ENCODE assay signal across 8 cellular contexts in the genomic region with DNA sequence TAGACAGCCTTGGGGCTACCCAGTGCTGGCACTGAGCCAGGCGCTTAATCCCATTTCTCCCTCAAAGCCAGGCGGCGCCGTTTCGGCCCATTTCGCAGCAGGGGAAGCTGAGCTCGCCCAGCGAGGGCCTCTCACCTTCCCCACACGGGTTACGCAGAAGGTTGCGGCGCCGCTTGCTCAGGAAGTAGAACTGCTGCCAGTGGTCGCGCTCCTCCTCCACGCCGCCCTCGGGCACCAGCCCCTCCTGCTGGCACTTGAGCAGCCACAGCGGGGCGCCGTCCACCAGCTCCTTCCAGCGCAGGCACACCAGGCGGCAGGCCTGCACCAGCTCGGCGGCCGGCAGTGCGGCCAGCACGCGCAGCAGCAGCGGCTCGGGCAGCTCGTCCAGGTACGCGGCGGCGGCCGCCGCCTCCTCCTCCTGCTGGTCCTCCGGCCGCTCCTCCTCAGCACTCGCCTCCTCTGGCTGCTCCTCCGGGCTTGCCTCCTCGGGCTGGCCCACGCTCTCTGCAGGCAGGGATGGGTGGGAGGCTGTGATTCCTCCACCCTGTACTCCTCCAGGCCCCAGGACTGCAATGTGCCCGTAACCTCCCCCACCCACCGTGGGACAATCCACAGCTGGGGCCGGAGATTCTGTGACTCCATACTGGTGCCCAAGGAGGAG. TPM values are rescaled to one million over a fixed set of nuclear protein-coding genes. Genes with fewer than 3 reads are reported as not detected.
DNase-seq lines count a peak whose midpoint lies in the region; ATAC-seq and TF ChIP-seq lines count a peak whose summit lies in the region.

No MANE protein-coding gene starts in this region.

- H3K4me1 Mint-ChIP-seq in activated CD4-positive, alpha-beta T cell treated with anti-CD3 and anti-CD28 coated beads, Interleukin-2, amount 10 ng/mL, durations not matched to agents 7 days and 5 days = peaks cover 25% of the 10 kb centered on the region

- peak overlapping the region; percentile 78 to 81 for H3K27ac ChIP-seq in liver (ENCODE audit: low read depth in 1 of 2, low read length in 2 of 2)

- peak; percentile 82 to 87 for TF ChIP-seq RAD21 in liver (IDR thresholded peaks at IDR 0.05)

- peaks cover 14% of the 10 kb centered on the region for H3K27me3 Mint-ChIP-seq in activated CD4-positive, alpha-beta T cell treated with anti-CD3 and anti-CD28 coated beads, Interleukin-2, amount 10 ng/mL, durations not matched to agents 7 days and 5 days

- POLR2A ChIA-PET in activated CD4-positive, alpha-beta T cell treated with anti-CD3 and anti-CD28 coated beads, Interleukin-2, amount 10 ng/mL, durations not matched to agents 7 days and 5 days (lab: Charles Lee) = interaction anchor here (0.7 kb wide), 1 partner anchor 614 kb away, joined by 4 read pairs; no protein-coding TSS in a partner anchor

- no peaks in the 10 kb centered on the region for H3K36me3 Mint-ChIP-seq in activated CD4-positive, alpha-beta T cell treated with anti-CD3 and anti-CD28 coated beads, Interleukin-2, amount 10 ng/mL, durations not matched to agents 7 days and 5 days (ENCODE audit: low read depth)

- peak overlapping the region in 1 of 2 donors; percentile 45 for H3K9ac ChIP-seq in liver (ENCODE audit: low read depth in 1 of 2, low read length in 2 of 2)

- H3K9me3 Mint-ChIP-seq in activated CD4-positive, alpha-beta T cell treated with anti-CD3 and anti-CD28 coated beads, Interleukin-2, amount 10 ng/mL, durations not matched to agents 7 days and 5 days = no peaks in the 10 kb centered on the region

- H3K4me3 ChIP-seq in GM12865 (ENCODE audit: low read depth, low read length) (no peak overlapping the region), liver (ENCODE audit: low read depth in 1 of 3, low read length in 3 of 3) (peak overlapping the region in 2 of 3 donors; percentile 24 to 32)

- H3K4me3 Mint-ChIP-seq in activated CD4-positive, alpha-beta T cell treated with anti-CD3 and anti-CD28 coated beads, Interleukin-2, amount 10 ng/mL, durations not matched to agents 7 days and 5 days = peak overlapping the region; percentile 60

- peaks cover 7 to 39% (median 32%) of the 10 kb centered on the region in 4 donors for H3K4me1 ChIP-seq in liver (ENCODE audit: control insufficient read depth in 4 of 4, insufficient read depth in 4 of 4, low read length in 3 of 4)

- no peaks in the 10 kb centered on the region for H3K27me3 ChIP-seq in liver (ENCODE audit: control insufficient read depth in 4 of 4, insufficient read depth in 4 of 4, low read length in 3 of 4)

- peak; percentile 74 for TF ChIP-seq CTCF in GM12865 (IDR thresholded peaks at IDR 0.05; ENCODE audit: insufficient read depth, low read depth, low read length, missing control alignments)
- peak; percentile 85 for TF ChIP-seq CTCF in liver (IDR thresholded peaks at IDR 0.05; ENCODE audit: low read depth, low read length, missing input control)

- peak overlapping the region; percentile 13 for H3K27ac Mint-ChIP-seq in activated CD4-positive, alpha-beta T cell treated with anti-CD3 and anti-CD28 coated beads, Interleukin-2, amount 10 ng/mL, durations not matched to agents 7 days and 5 days

- no peaks in the 10 kb centered on the region for H3K9me3 ChIP-seq in liver (ENCODE audit: control insufficient read depth in 4 of 4, low read length in 3 of 4)

- CTCF ChIA-PET in activated CD4-positive, alpha-beta T cell treated with anti-CD3 and anti-CD28 coated beads, Interleukin-2, amount 10 ng/mL, durations not matched to agents 7 days and 5 days (lab: Charles Lee) = interaction anchor here (0.7 to 4.7 kb wide), 17 partner anchors 11 to 638 kb away, joined by 3 to 55 read pairs (median 4); a partner anchor contains a TSS

- no peaks in the 10 kb centered on the region for H3K36me3 ChIP-seq in liver (ENCODE audit: control insufficient read depth in 4 of 4, insufficient read depth in 3 of 4, low read depth in 1 of 4, low read length in 3 of 4)

- ATAC-seq in HG03196 (IDR thresholded peaks at IDR 0.05; ENCODE audit: unreplicated experiment) = no peak
- no peak for ATAC-seq in GM19455 (IDR thresholded peaks at IDR 0.05; ENCODE audit: unreplicated experiment)

- WGBS in liver = 6% methylated on average over 47 of the region's 47 CpGs

- peak; percentile 85 for DNase-seq in GM12865 (ENCODE audit: low read depth)
- peak; percentile 67 for DNase-seq in NCI-H460 (ENCODE audit: extremely low read depth, low read depth)
- DNase-seq in activated CD4-positive, alpha-beta T cell treated with anti-CD3 and anti-CD28 coated beads, Interleukin-2, amount 10 ng/mL, durations not matched to agents 7 days and 5 days = peak; percentile 87
- DNase-seq in dedifferentiated amniotic fluid mesenchymal stem cell (ENCODE audit: extremely low spot score) = peak; percentile 34
- peak; percentile 48 to 56 (median 54) for DNase-seq in stimulated activated CD4-positive, alpha-beta T cell treated with anti-CD3 and anti-CD28 coated beads, TNF-alpha, amount 100 ng/mL, for 4 hours (ENCODE audit: low read depth in 3 of 3)

TF ChIP-seq in liver, 16 proteins besides CTCF, POLR2A, EP300 and RAD21:
- TF ChIP-seq HNF4A (conservative IDR thresholded peaks at IDR 0.05) = peak in 1 of 2 donors; percentile 3
- TF ChIP-seq HNF4G (IDR thresholded peaks at IDR 0.05) = no peak

RNA-seq across cellular contexts. Expression of a gene that starts 3.8 kb away (rescaled TPM):
- 0.35 and 0.50 TPM in 2 replicates for total RNA-seq in NCI-H460 (2014; rRNA removed; shearing (Covaris generic))
- 0.51 and 2.9 TPM in 2 replicates for polyA plus RNA-seq in NCI-H460 (2014; cell fraction: nucleus; rRNA removed)
- total RNA-seq in activated CD4-positive, alpha-beta T cell treated with anti-CD3 and anti-CD28 coated beads, Interleukin-2, amount 10 ng/mL, durations not matched to agents 7 days and 5 days = 1 to 10 TPM; 1.8 to 2.1 TPM
- total RNA-seq in liver = 1 to 10 TPM; 1.7 to 2.9 TPM
- 10 to 100 TPM in 1 of 2 donors, 1 to 10 TPM in 1; 5.0 to 20.9 TPM for polyA plus RNA-seq in liver

RNA-seq across cellular contexts. Expression of a gene that starts 4.2 kb away (rescaled TPM):
- total RNA-seq in NCI-H460 (2014; rRNA removed; shearing (Covaris generic)) = 8.2 and 9.1 TPM in 2 replicates
- polyA plus RNA-seq in NCI-H460 (2014; cell fraction: nucleus; rRNA removed) = 63.1 and 66.8 TPM in 2 replicates
- total RNA-seq in activated CD4-positive, alpha-beta T cell treated with anti-CD3 and anti-CD28 coated beads, Interleukin-2, amount 10 ng/mL, durations not matched to agents 7 days and 5 days = 10 to 100 TPM; 32.6 to 37.8 TPM
- 1 to 10 TPM; 3.6 to 6.4 TPM for total RNA-seq in liver
- polyA plus RNA-seq in liver = 10 to 100 TPM in 1 of 2 donors, 1 to 10 TPM in 1; 7.1 to 13.2 TPM

RNA-seq across cellular contexts. Expression of a gene that starts 13.5 kb away (rescaled TPM):
- 6.8 and 10.4 TPM in 2 replicates for total RNA-seq in NCI-H460 (2014; rRNA removed; shearing (Covaris generic))
- 4.5 and 6.1 TPM in 2 replicates for polyA plus RNA-seq in NCI-H460 (2014; cell fraction: nucleus; rRNA removed)
- total RNA-seq in activated CD4-positive, alpha-beta T cell treated with anti-CD3 and anti-CD28 coated beads, Interleukin-2, amount 10 ng/mL, durations not matched to agents 7 days and 5 days = 10 to 100 TPM; 28.1 to 29.6 TPM
- 1 to 10 TPM; 5.7 to 7.5 TPM for total RNA-seq in liver
- polyA plus RNA-seq in liver = 10 to 100 TPM in 1 of 2 donors, 1 to 10 TPM in 1; 7.5 to 15.5 TPM

RNA-seq across cellular contexts. Expression of a gene that starts 30.5 kb away (rescaled TPM):
- total RNA-seq in NCI-H460 (2014; rRNA removed; shearing (Covaris generic)) = 49.5 and 51.2 TPM in 2 replicates
- polyA plus RNA-seq in NCI-H460 (2014; cell fraction: nucleus; rRNA removed) = 61.0 and 93.8 TPM in 2 replicates
- total RNA-seq in activated CD4-positive, alpha-beta T cell treated with anti-CD3 and anti-CD28 coated beads, Interleukin-2, amount 10 ng/mL, durations not matched to agents 7 days and 5 days = 10 to 100 TPM; 68.7 to 73.3 TPM
- 10 to 100 TPM; 17.5 to 26.2 TPM for total RNA-seq in liver
- polyA plus RNA-seq in liver = 10 to 100 TPM; 37.6 to 43.1 TPM

RNA-seq across cellular contexts. Expression of a gene that starts 41.0 kb away (rescaled TPM):
- total RNA-seq in NCI-H460 (2014; rRNA removed; shearing (Covaris generic)) = 0.02 and 0.03 TPM in 2 replicates
- not detected in 2 replicates for polyA plus RNA-seq in NCI-H460 (2014; cell fraction: nucleus; rRNA removed)
- total RNA-seq in activated CD4-positive, alpha-beta T cell treated with anti-CD3 and anti-CD28 coated beads, Interleukin-2, amount 10 ng/mL, durations not matched to agents 7 days and 5 days = under 1 TPM; 0.54 to 0.62 TPM
- under 1 TPM in 1 of 2 donors, not detected in 1; under 0.01 TPM for total RNA-seq in liver
- under 1 TPM in 1 of 2 donors, not detected in 1; 0.01 TPM for polyA plus RNA-seq in liver

Comparison
In these comparisons a context has a peak if more than half of its experiments do, and no peak if none do; other contexts are left out.
1. DNase-seq: peak in every context shown above with its lines; median percentile 87 in activated CD4-positive, alpha-beta T cell treated with anti-CD3 and anti-CD28 coated beads, Interleukin-2, amount 10 ng/mL, durations not matched to agents 7 days and 5 days; 85 in GM12865; 67 in NCI-H460; 54 in stimulated activated CD4-positive, alpha-beta T cell treated with anti-CD3 and anti-CD28 coated beads, TNF-alpha, amount 100 ng/mL, for 4 hours; 34 in dedifferentiated amniotic fluid mesenchymal stem cell.